In genomic region chr1:230070321-230071208, GRCh38 we compare ENCODE assay signal across 21 cellular contexts. TPM values are rescaled to one million over a fixed set of nuclear protein-coding genes. Genes with fewer than 3 reads are reported as not detected.
DNase-seq lines count a peak whose midpoint lies in the region; ATAC-seq, FAIRE-seq and TF ChIP-seq lines count a peak whose summit lies in the region.
"Had no signal": no experiment of that assay in that cellular context is flagged by ENCODE, and none has a peak within 500 bp of the region (broad histone marks: within the 10 kb centered on the region; RNA-seq: fewer than 3 reads in every experiment).

No MANE protein-coding gene starts in this region.

- CTCF ChIA-PET in AG04449 (lab: Yijun Ruan, JAX) (interaction anchor here (1.2 kb wide), 1 partner anchor 8 kb away, joined by 4 read pairs; no protein-coding TSS in a partner anchor), K562 (lab: Yijun Ruan, JAX; ENCODE audit: low intra/inter-chr PET ratio) (interaction anchor here (0.6 kb wide), 1 partner anchor 813 kb away, joined by 3 read pairs; no protein-coding TSS in a partner anchor)

- H3K9me1 ChIP-seq in K562 (ENCODE audit: control insufficient read depth, insufficient read depth, low read length) = peaks cover 9% of the 10 kb centered on the region

- 63% methylated on average over 14 of the region's 14 CpGs for WGBS in K562 (ENCODE audit: insufficient coverage, low coverage, missing lambda C conversion rate)

- in situ Hi-C loops in K562 (cut with MboI) = no loop called here

- ATAC-seq in K562 (no peak), HG03432 (IDR thresholded peaks at IDR 0.05; ENCODE audit: unreplicated experiment) (no peak), GM18511 (IDR thresholded peaks at IDR 0.05; ENCODE audit: unreplicated experiment) (no peak)
- ATAC-seq: activated T-cell treated with anti-CD3 and anti-CD28 coated beads, Interleukin-2, amount 50 U/mL, for 72 hours; foreskin keratinocyte; left cardiac atrium; natural killer cell treated with Interleukin-12 subunit alpha and Interleukin-12 subunit beta and Interleukin-15 and Interleukin-18, amount 100 ng/mL, for 72 hours; T-helper 17 cell had no signal

- H3K4me3 ChIP-seq in AG04449 (ENCODE audit: low read depth, low read length) (peak overlapping the region; percentile 1; the same call in 1 of the 2 replicates), KMS-11 (IDR thresholded peaks at IDR 0.05; ENCODE audit: insufficient read depth, low read depth, low read length) (no peak overlapping the region), K562 (no peak overlapping the region)
- H3K4me3 ChIP-seq: cardiac muscle cell, prostate gland had no signal

- H3K4me2 ChIP-seq in KMS-11 (peak overlapping the region; percentile 76), K562 (ENCODE audit: insufficient read depth, low read length) (peak overlapping the region; percentile 15; the same call in 1 of the 2 replicates)

- H3K9ac ChIP-seq in KMS-11 = no peak overlapping the region
- H3K9ac ChIP-seq in K562 (ENCODE audit: insufficient read depth in 1 of 2, low read depth in 2 of 2, low read length in 2 of 2) = peak overlapping the region in 1 of 2 experiments; percentile 76; a peak in 1 of 4 replicates

- POLR2A ChIA-PET in AG04449 (lab: Yijun Ruan, JAX) (no interaction called here), K562 (lab: Yijun Ruan, JAX) (interaction anchor here (0.5 to 3.0 kb wide), 7 partner anchors 8 to 107 kb away, joined by 3 to 21 read pairs (median 4); no protein-coding TSS in a partner anchor)

- H2AFZ ChIP-seq in KMS-11 (ENCODE audit: low read depth) (no peak overlapping the region), K562 (ENCODE audit: low read depth, low read length) (no peak overlapping the region)

- no peak for TF ChIP-seq POLR2A in K562 (conservative IDR thresholded peaks at IDR 0.05)

- intact Hi-C loops in K562 (cut with micrococcal nuclease) = no loop called here

- peaks cover 83% of the 10 kb centered on the region for H3K79me2 ChIP-seq in KMS-11 (ENCODE audit: insufficient read depth, low read depth)
- H3K79me2 ChIP-seq in K562 (ENCODE audit: control insufficient read depth, insufficient read depth, low read length) = peaks cover 84% of the 10 kb centered on the region

- DNase-seq in AG04449 (ENCODE audit: low read depth, low spot score) = no peak
- DNase-seq in K562 (ENCODE audit: extremely low read depth in 1 of 4, low spot score in 3 of 4) = no peak
- DNase-seq in neural crest cell (ENCODE audit: low read depth, low spot score) = no peak
- DNase-seq in anterior cingulate cortex (lab: John Stamatoyannopoulos, UW) = no peak
- DNase-seq in C1 segment of cervical spinal cord (lab: John Stamatoyannopoulos, UW) = no peak
- DNase-seq: activated CD4-positive, alpha-beta T cell treated with anti-CD3 and anti-CD28 coated beads, Interleukin-2, amount 50 U/mL, for 4 hours; activated naive CD8-positive, alpha-beta T cell treated with anti-CD3 and anti-CD28 coated beads, Interleukin-2, amount 10 ng/mL, durations not matched to agents 7 days and 5 days; dorsolateral prefrontal cortex; Karpas-422; left cardiac atrium; NCI-H524; T-helper 17 cell had no signal

- H3K36me3 ChIP-seq in KMS-11 (ENCODE audit: insufficient read depth) (no peaks in the 10 kb centered on the region), K562 (ENCODE audit: control insufficient read depth, insufficient read depth, low read length) (peaks cover 8% of the 10 kb centered on the region; the same call in 1 of the 3 replicates)
- H3K36me3 ChIP-seq: cardiac muscle cell, prostate gland had no signal

- peaks cover 45% of the 10 kb centered on the region for H4K20me1 ChIP-seq in KMS-11 (ENCODE audit: insufficient read depth)
- H4K20me1 ChIP-seq in K562 (replicated peaks; ENCODE audit: control insufficient read depth, insufficient read depth, low read length) = peaks cover 42% of the 10 kb centered on the region

- no peak for TF ChIP-seq RAD21 in K562 (CRISPR knock-in tag; conservative IDR thresholded peaks at IDR 0.05 in 1 of 2, IDR thresholded peaks at IDR 0.05 in 1 of 2)

- H3K36me3 Mint-ChIP-seq in neural crest cell (ENCODE audit: low read depth) = no peaks in the 10 kb centered on the region
- H3K36me3 Mint-ChIP-seq: natural killer cell treated with Interleukin-12 subunit alpha and Interleukin-12 subunit beta and Interleukin-15 and Interleukin-18, amount 100 ng/mL, for 72 hours had no signal

- H3K4me3 Mint-ChIP-seq in neural crest cell = peak overlapping the region; percentile 47
- H3K4me3 Mint-ChIP-seq: activated naive CD8-positive, alpha-beta T cell treated with anti-CD3 and anti-CD28 coated beads, Interleukin-2, amount 10 ng/mL, durations not matched to agents 7 days and 5 days; T-helper 17 cell had no signal

- TF ChIP-seq CTCF in AG04449 (IDR thresholded peaks at IDR 0.05; ENCODE audit: insufficient read depth, low read length, missing control alignments) (no peak), KMS-11 (conservative IDR thresholded peaks at IDR 0.05; ENCODE audit: low read depth, low read length) (no peak), K562 (IDR thresholded peaks at IDR 0.05 in 2 of 3, conservative IDR thresholded peaks at IDR 0.05 in 1 of 3; ENCODE audit: insufficient read depth in 2 of 3, low read depth in 1 of 3, low read length in 3 of 3) (no peak), neural crest cell (conservative IDR thresholded peaks at IDR 0.05) (no peak)

- H3K27me3 ChIP-seq in KMS-11 (ENCODE audit: insufficient read depth, low read depth) (no peaks in the 10 kb centered on the region), K562 (ENCODE audit: control insufficient read depth in 2 of 2, insufficient read depth in 2 of 2, low read length in 2 of 2) (no peaks in the 10 kb centered on the region)
- H3K27me3 ChIP-seq: cardiac muscle cell, dorsolateral prefrontal cortex, foreskin keratinocyte had no signal

- H3K9me3 Mint-ChIP-seq in neural crest cell = no peaks in the 10 kb centered on the region
- H3K9me3 Mint-ChIP-seq: activated naive CD8-positive, alpha-beta T cell treated with anti-CD3 and anti-CD28 coated beads, Interleukin-2, amount 10 ng/mL, durations not matched to agents 7 days and 5 days; activated T-cell treated with anti-CD3 and anti-CD28 coated beads, Interleukin-2, amount 50 U/mL, for 72 hours; natural killer cell treated with Interleukin-12 subunit alpha and Interleukin-12 subunit beta and Interleukin-15 and Interleukin-18, amount 100 ng/mL, for 72 hours had no signal

- H3K4me1 ChIP-seq in KMS-11 (ENCODE audit: low read depth, poor library complexity, severe bottlenecking) (peaks cover 65% of the 10 kb centered on the region), K562 (replicated peaks in 1 of 2; ENCODE audit: control insufficient read depth in 2 of 2, insufficient read depth in 2 of 2, low read length in 2 of 2) (peaks cover 27 to 47% of the 10 kb centered on the region in 2 experiments)
- H3K4me1 ChIP-seq: prostate gland had no signal

- no peak overlapping the region for H3K27ac Mint-ChIP-seq in neural crest cell (ENCODE audit: unreplicated experiment)
- H3K27ac Mint-ChIP-seq: activated naive CD8-positive, alpha-beta T cell treated with anti-CD3 and anti-CD28 coated beads, Interleukin-2, amount 10 ng/mL, durations not matched to agents 7 days and 5 days; activated T-cell treated with anti-CD3 and anti-CD28 coated beads, Interleukin-2, amount 50 U/mL, for 72 hours; T-helper 17 cell had no signal

- no peak overlapping the region for H3K27ac ChIP-seq in KMS-11
- H3K27ac ChIP-seq in K562 (ENCODE audit: extremely low read depth, low read depth, low read length) = no peak overlapping the region
- H3K27ac ChIP-seq: cardiac muscle cell, dorsolateral prefrontal cortex, epithelial cell of prostate, foreskin keratinocyte, prostate gland had no signal

- H3K4me1 Mint-ChIP-seq in neural crest cell = peaks cover 46% of the 10 kb centered on the region

- no peak for TF ChIP-seq EP300 in K562 (IDR thresholded peaks at IDR 0.05; ENCODE audit: low read length)

- no peak for FAIRE-seq in K562 (lab: Jason Lieb, UNC)

- H3K9me3 ChIP-seq in K562 (replicated peaks; ENCODE audit: control insufficient read depth, insufficient read depth, low read depth, low read length) = no peaks in the 10 kb centered on the region
- H3K9me3 ChIP-seq: prostate gland had no signal

- BruUV-seq in K562 (replicated peaks; lab: Mats Ljungman, UMichigan) = no TSS peak

- no peaks in the 10 kb centered on the region for H3K27me3 Mint-ChIP-seq in neural crest cell (ENCODE audit: low read depth)
- H3K27me3 Mint-ChIP-seq: natural killer cell treated with Interleukin-12 subunit alpha and Interleukin-12 subunit beta and Interleukin-15 and Interleukin-18, amount 100 ng/mL, for 72 hours; T-helper 17 cell had no signal

TF ChIP-seq in K562, 482 proteins besides CTCF, POLR2A, EP300 and RAD21 (continues in another document):
- TF ChIP-seq ZNF76 (CRISPR knock-in tag; IDR thresholded peaks at IDR 0.05; ENCODE audit: borderline replicate concordance) = no peak
- TF ChIP-seq ZC3H4 (CRISPR knock-in tag; IDR thresholded peaks at IDR 0.05; ENCODE audit: borderline replicate concordance) = no peak
- no peak for TF ChIP-seq MAFK (IDR thresholded peaks at IDR 0.05; ENCODE audit: low read length)

RNA-seq across cellular contexts. Expression of gene GALNT2, which starts 3.5 kb away (rescaled TPM):
- 96.1 and 131 TPM in 2 replicates for total RNA-seq in K562 (2011; cell fraction: chromatin; rRNA removed; ENCODE audit: low replicate concordance)
- 139 and 145 TPM in 2 replicates for total RNA-seq in K562 (2011; cell fraction: nucleolus; rRNA removed)
- total RNA-seq in K562 (2011; cell fraction: nucleoplasm; rRNA removed) = 159 and 198 TPM in 2 replicates
- 51.9 and 66.5 TPM in 2 replicates for total RNA-seq in K562 (2014; rRNA removed)
- 33.3 and 34.6 TPM in 2 replicates for total RNA-seq in K562 (2014; rRNA removed; fragmentation: Illumina TruSeq; extraction: Trizol)
- 54.6 and 56.7 TPM in 2 replicates for total RNA-seq in K562 (2015; rRNA removed; fragmentation: Illumina TruSeq; extraction: Trizol)
- 98.2 and 106 TPM in 2 replicates for total RNA-seq in K562 (2021)
- 37.2 and 41.8 TPM in 2 replicates for polyA plus RNA-seq in K562 (2011; rRNA removed)
- polyA plus RNA-seq in K562 (2011; cell fraction: cytosol; rRNA removed) = 53.2 and 59.2 TPM in 2 replicates
- polyA plus RNA-seq in K562 (2011; cell fraction: nucleus; rRNA removed) = 54.3 and 75.7 TPM in 2 replicates
- polyA plus RNA-seq in K562 (2012) = 75.0 and 88.5 TPM in 2 replicates
- 58.5 and 67.9 TPM in 2 replicates for polyA plus RNA-seq in K562 (2014; fragmentation: Illumina TruSeq; extraction: Trizol)
- 1 to 10 TPM; 1.6 to 1.8 TPM for polyA plus RNA-seq in K562 (2014; fragmentation: Nextera tagmentation; extraction: Ambion mirVana)
- polyA plus RNA-seq in K562 (2014; rRNA removed) = 66.9 and 67.9 TPM in 2 replicates
- polyA minus RNA-seq in K562 (2011; rRNA and poly(A)+ RNA removed) = 34.0 and 50.2 TPM in 2 replicates
- 40.9 and 44.3 TPM in 2 replicates for polyA minus RNA-seq in K562 (2011; cell fraction: cytosol; rRNA and poly(A)+ RNA removed)
- 25.2 and 30.3 TPM in 2 replicates for polyA minus RNA-seq in K562 (2011; cell fraction: nucleus; rRNA and poly(A)+ RNA removed)
- total RNA-seq in neural crest cell = 57.1 and 58.0 TPM in 2 replicates
